Comparison of ENCODE assay signal across 17 cellular contexts in genomic region chr3:176798680-176799079, GRCh38.
"Had no signal": no experiment of that assay in that cellular context is flagged by ENCODE, and none has a peak within 500 bp of the region (broad histone marks: within the 10 kb centered on the region; RNA-seq: fewer than 3 reads in every experiment).

No MANE protein-coding gene starts in this region.

- H3K4me3 ChIP-seq: psoas muscle, spleen, testis, tibial nerve had no signal

- H3K4me3 Mint-ChIP-seq: naive thymus-derived CD4-positive, alpha-beta T cell; nephron progenitor cell; stimulated activated naive B cell treated with anti-CD40 and anti-IgM and Interleukin-4, amounts not matched to agents 10 μg/mL and 1 μg/mL and 100 μg/mL, for 72 hours; stimulated activated naive CD8-positive, alpha-beta T cell treated with anti-CD3 and anti-CD28 coated beads, Interleukin-15, amount 100 ng/mL, for 72 hours had no signal

- DNase-seq: cerebellar nuclear complex; dermis blood vessel endothelial cell; foreskin keratinocyte; kidney; left cardiac atrium; mesendoderm; naive thymus-derived CD4-positive, alpha-beta T cell; nephron progenitor cell; psoas muscle; spleen; stimulated activated CD4-positive, alpha-beta T cell treated with anti-CD3 and anti-CD28 coated beads, Interleukin-15, amount 100 ng/mL, for 24 hours; stimulated activated CD4-positive, alpha-beta T cell treated with anti-CD3 and anti-CD28 coated beads, Interleukin-2, amount 100 ng/mL, for 24 hours; stimulated activated CD4-positive, alpha-beta T cell treated with anti-CD3 and anti-CD28 coated beads, Interleukin-4, amount 100 ng/mL, for 4 hours; stimulated activated naive B cell treated with anti-CD40 and anti-IgM and Interleukin-4, amounts not matched to agents 10 μg/mL and 1 μg/mL and 100 μg/mL, for 72 hours; stimulated activated naive CD8-positive, alpha-beta T cell treated with anti-CD3 and anti-CD28 coated beads, Interleukin-15, amount 100 ng/mL, for 72 hours; testis had no signal

- ATAC-seq: foreskin keratinocyte; left cardiac atrium; naive thymus-derived CD4-positive, alpha-beta T cell; psoas muscle; stimulated activated naive B cell treated with anti-CD40 and anti-IgM and Interleukin-4, amounts not matched to agents 10 μg/mL and 1 μg/mL and 100 μg/mL, for 72 hours; stimulated activated naive CD8-positive, alpha-beta T cell treated with anti-CD3 and anti-CD28 coated beads, Interleukin-15, amount 100 ng/mL, for 72 hours had no signal

- H3K4me1 Mint-ChIP-seq: naive thymus-derived CD4-positive, alpha-beta T cell; stimulated activated naive B cell treated with anti-CD40 and anti-IgM and Interleukin-4, amounts not matched to agents 10 μg/mL and 1 μg/mL and 100 μg/mL, for 72 hours; stimulated activated naive CD8-positive, alpha-beta T cell treated with anti-CD3 and anti-CD28 coated beads, Interleukin-15, amount 100 ng/mL, for 72 hours had no signal

- H3K27ac ChIP-seq: foreskin keratinocyte, psoas muscle, spleen, testis, tibial nerve had no signal

- H3K27ac Mint-ChIP-seq: naive thymus-derived CD4-positive, alpha-beta T cell; nephron progenitor cell; stimulated activated naive B cell treated with anti-CD40 and anti-IgM and Interleukin-4, amounts not matched to agents 10 μg/mL and 1 μg/mL and 100 μg/mL, for 72 hours; stimulated activated naive CD8-positive, alpha-beta T cell treated with anti-CD3 and anti-CD28 coated beads, Interleukin-15, amount 100 ng/mL, for 72 hours had no signal

- H3K4me1 ChIP-seq: foreskin keratinocyte, psoas muscle, spleen, testis, tibial nerve had no signal

- H3K9me3 Mint-ChIP-seq: nephron progenitor cell; stimulated activated naive CD8-positive, alpha-beta T cell treated with anti-CD3 and anti-CD28 coated beads, Interleukin-15, amount 100 ng/mL, for 72 hours had no signal

- H3K36me3 ChIP-seq: spleen, tibial nerve had no signal

- H3K9me3 ChIP-seq: psoas muscle, testis, tibial nerve had no signal

- H3K36me3 Mint-ChIP-seq: naive thymus-derived CD4-positive, alpha-beta T cell; stimulated activated naive B cell treated with anti-CD40 and anti-IgM and Interleukin-4, amounts not matched to agents 10 μg/mL and 1 μg/mL and 100 μg/mL, for 72 hours had no signal

- H3K27me3 ChIP-seq: foreskin keratinocyte, spleen, testis, tibial nerve had no signal

- H3K27me3 Mint-ChIP-seq: stimulated activated naive B cell treated with anti-CD40 and anti-IgM and Interleukin-4, amounts not matched to agents 10 μg/mL and 1 μg/mL and 100 μg/mL, for 72 hours; stimulated activated naive CD8-positive, alpha-beta T cell treated with anti-CD3 and anti-CD28 coated beads, Interleukin-15, amount 100 ng/mL, for 72 hours had no signal
